ENCODE assay signal across 8 cellular contexts in genomic region chr11:15074206-15075161, GRCh38. TPM values are rescaled to one million over a fixed set of nuclear protein-coding genes. Genes with fewer than 3 reads are reported as not detected.
A peak's percentile ranks its signal among the peaks of the same experiment; 100 is the strongest.
DNase-seq lines count a peak whose midpoint lies in the region; ATAC-seq lines count a peak whose summit lies in the region.

No MANE protein-coding gene starts in this region.

- H3K36me3 Mint-ChIP-seq in activated CD4-positive, alpha-beta memory T cell treated with anti-CD3 and anti-CD28 coated beads for 36 hours, result no peaks in the 10 kb centered on the region

- peaks cover 10% of the 10 kb centered on the region for H3K27me3 Mint-ChIP-seq in activated CD4-positive, alpha-beta memory T cell treated with anti-CD3 and anti-CD28 coated beads for 36 hours

- CTCF ChIA-PET in activated CD4-positive, alpha-beta memory T cell treated with anti-CD3 and anti-CD28 coated beads for 36 hours (lab: Charles Lee), result interaction anchor here (0.6 to 8.1 kb wide), 29 partner anchors 10 to 527 kb away, joined by 3 to 206 read pairs (median 4); no protein-coding TSS in a partner anchor

- POLR2A ChIA-PET in activated CD4-positive, alpha-beta memory T cell treated with anti-CD3 and anti-CD28 coated beads for 36 hours (lab: Charles Lee), result interaction anchor here (1.9 kb wide), 1 partner anchor 100 kb away, joined by 9 read pairs; no protein-coding TSS in a partner anchor

- ATAC-seq in GM19395 (IDR thresholded peaks at IDR 0.05; ENCODE audit: unreplicated experiment) (peak; percentile 93), HG03469 (IDR thresholded peaks at IDR 0.05; ENCODE audit: unreplicated experiment) (peak; percentile 93)

- DNase-seq in C1 segment of cervical spinal cord (lab: John Stamatoyannopoulos, UW) (peak in 12 of 14 donors; percentile 26 to 74 (median 42)), NCI-H526 treated with DMSO at 0.1 percent for 48 hours (lab: John Stamatoyannopoulos, UW) (peak; percentile 87), medulla oblongata (ENCODE audit: extremely low spot score) (peak; percentile 76)
- DNase-seq in activated CD4-positive, alpha-beta memory T cell treated with anti-CD3 and anti-CD28 coated beads for 36 hours, result peak; percentile 92
- DNase-seq in effector CD8-positive, alpha-beta T cell (lab: John Stamatoyannopoulos, UW), result peak; percentile 64
- DNase-seq in stimulated activated CD8-positive, alpha-beta memory T cell treated with anti-CD3 and anti-CD28 coated beads, Interleukin-15, amount 100 ng/mL, for 1 hour (ENCODE audit: low read depth), result peak; percentile 76

- H3K27ac Mint-ChIP-seq in activated CD4-positive, alpha-beta memory T cell treated with anti-CD3 and anti-CD28 coated beads for 36 hours, result peak overlapping the region; percentile 26

- intact Hi-C loops in activated CD4-positive, alpha-beta memory T cell treated with anti-CD3 and anti-CD28 coated beads for 36 hours (cut with micrococcal nuclease), result loop anchor here (1.0 to 10.0 kb wide), 10 partner anchors 21 to 699 kb away; partner anchors contain the start of genes PDE3B and PSMA1

- H3K4me1 Mint-ChIP-seq in activated CD4-positive, alpha-beta memory T cell treated with anti-CD3 and anti-CD28 coated beads for 36 hours (ENCODE audit: low read depth), result peaks cover 17% of the 10 kb centered on the region

- peak overlapping the region; percentile 78 for H3K4me3 Mint-ChIP-seq in activated CD4-positive, alpha-beta memory T cell treated with anti-CD3 and anti-CD28 coated beads for 36 hours

- H3K9me3 Mint-ChIP-seq in activated CD4-positive, alpha-beta memory T cell treated with anti-CD3 and anti-CD28 coated beads for 36 hours, result peaks cover 7% of the 10 kb centered on the region

RNA-seq across cellular contexts. Expression of gene CALCB, which starts 1.1 kb away (rescaled TPM):
- 1 to 10 TPM; 2.5 to 2.9 TPM for total RNA-seq in activated CD4-positive, alpha-beta memory T cell treated with anti-CD3 and anti-CD28 coated beads for 36 hours

RNA-seq across cellular contexts. Expression of gene INSC, which starts 40.2 kb away (rescaled TPM):
- under 1 TPM; 0.34 to 0.36 TPM for total RNA-seq in activated CD4-positive, alpha-beta memory T cell treated with anti-CD3 and anti-CD28 coated beads for 36 hours

Comparison
In these comparisons a context has a peak if more than half of its experiments do, and no peak if none do; other contexts are left out.
1. Peak in every context shown above with its lines: DNase-seq and ATAC-seq.
2. DNase-seq: peak in every context shown above with its lines; median percentile 92 in activated CD4-positive, alpha-beta memory T cell treated with anti-CD3 and anti-CD28 coated beads for 36 hours; 87 in NCI-H526 treated with DMSO at 0.1 percent for 48 hours; 76 in medulla oblongata; 76 in stimulated activated CD8-positive, alpha-beta memory T cell treated with anti-CD3 and anti-CD28 coated beads, Interleukin-15, amount 100 ng/mL, for 1 hour; 64 in effector CD8-positive, alpha-beta T cell; 42 in C1 segment of cervical spinal cord.